ENCODE assay signal across 23 cellular contexts in genomic region chr17:50316016-50316587, GRCh38. TPM values are rescaled to one million over a fixed set of nuclear protein-coding genes. Genes with fewer than 3 reads are reported as not detected.
DNase-seq lines count a peak whose midpoint lies in the region; ATAC-seq and TF ChIP-seq lines count a peak whose summit lies in the region.
"Had no signal": no experiment of that assay in that cellular context is flagged by ENCODE, and none has a peak within 500 bp of the region (broad histone marks: within the 10 kb centered on the region; RNA-seq: fewer than 3 reads in every experiment).

No MANE protein-coding gene starts in this region.

- no peaks in the 10 kb centered on the region for H3K36me3 Mint-ChIP-seq in Caco-2 (ENCODE audit: insufficient read depth, unreplicated experiment)
- H3K36me3 Mint-ChIP-seq: activated naive CD4-positive, alpha-beta T cell treated with anti-CD3 and anti-CD28 coated beads, Interleukin-2, amount 10 ng/mL, durations not matched to agents 7 days and 5 days; CD4-positive, CD25-positive, alpha-beta regulatory T cell; natural killer cell treated with Interleukin-12 subunit alpha and Interleukin-12 subunit beta and Interleukin-15 and Interleukin-18, amount 100 ng/mL, for 72 hours had no signal

- POLR2A ChIA-PET in A673 (lab: Charles Lee; ENCODE audit: low non-redundant PET) (no interaction called here), Caco-2 (lab: Charles Lee) (no interaction called here)

- ATAC-seq in foreskin keratinocyte (no peak), GM18505 (IDR thresholded peaks at IDR 0.05; ENCODE audit: unreplicated experiment) (no peak), GM18519 (IDR thresholded peaks at IDR 0.05; ENCODE audit: low FRiP score, unreplicated experiment) (no peak)
- ATAC-seq: activated CD8-positive, alpha-beta T cell treated with anti-CD3 and anti-CD28 coated beads, Interleukin-2, amount 10 ng/mL, durations not matched to agents 7 days and 5 days; natural killer cell treated with Interleukin-12 subunit alpha and Interleukin-12 subunit beta and Interleukin-15 and Interleukin-18, amount 100 ng/mL, for 72 hours; Panc1 had no signal

- intact Hi-C loops in A673 (cut with micrococcal nuclease; ENCODE audit: unreplicated experiment) (no loop called here), Caco-2 (cut with micrococcal nuclease; ENCODE audit: unreplicated experiment) (no loop called here)

- no peaks in the 10 kb centered on the region for H3K36me3 ChIP-seq in A673 (ENCODE audit: insufficient read depth, low read length, poor library complexity, severe bottlenecking)
- no peaks in the 10 kb centered on the region for H3K36me3 ChIP-seq in Caco-2 (ENCODE audit: control insufficient read depth, insufficient read depth, low read length)
- H3K36me3 ChIP-seq: ascending aorta, esophagus muscularis mucosa had no signal

- no peak overlapping the region for H3K27ac Mint-ChIP-seq in Caco-2 (ENCODE audit: unreplicated experiment)
- H3K27ac Mint-ChIP-seq: activated CD8-positive, alpha-beta T cell treated with anti-CD3 and anti-CD28 coated beads, Interleukin-2, amount 10 ng/mL, durations not matched to agents 7 days and 5 days; activated naive CD4-positive, alpha-beta T cell treated with anti-CD3 and anti-CD28 coated beads, Interleukin-2, amount 10 ng/mL, durations not matched to agents 7 days and 5 days; CD4-positive, CD25-positive, alpha-beta regulatory T cell; natural killer cell treated with Interleukin-12 subunit alpha and Interleukin-12 subunit beta and Interleukin-15 and Interleukin-18, amount 100 ng/mL, for 72 hours had no signal

- no peak overlapping the region for H3K4me3 Mint-ChIP-seq in Caco-2 (ENCODE audit: unreplicated experiment)
- H3K4me3 Mint-ChIP-seq: activated CD8-positive, alpha-beta T cell treated with anti-CD3 and anti-CD28 coated beads, Interleukin-2, amount 10 ng/mL, durations not matched to agents 7 days and 5 days; activated naive CD4-positive, alpha-beta T cell treated with anti-CD3 and anti-CD28 coated beads, Interleukin-2, amount 10 ng/mL, durations not matched to agents 7 days and 5 days; CD4-positive, CD25-positive, alpha-beta regulatory T cell; natural killer cell treated with Interleukin-12 subunit alpha and Interleukin-12 subunit beta and Interleukin-15 and Interleukin-18, amount 100 ng/mL, for 72 hours had no signal

- H3K9me3 ChIP-seq in A673 (ENCODE audit: low read depth, low read length, poor library complexity, severe bottlenecking), result no peaks in the 10 kb centered on the region
- no peaks in the 10 kb centered on the region for H3K9me3 ChIP-seq in Caco-2
- H3K9me3 ChIP-seq: ascending aorta, esophagus muscularis mucosa had no signal

- H3K4me3 ChIP-seq in A673 (ENCODE audit: low read depth, low read length, poor library complexity, severe bottlenecking) (no peak overlapping the region), Caco-2 (ENCODE audit: low read depth, low read length) (no peak overlapping the region)
- H3K4me3 ChIP-seq: ascending aorta, esophagus muscularis mucosa had no signal

- no peaks in the 10 kb centered on the region for H3K9me3 Mint-ChIP-seq in Caco-2 (ENCODE audit: unreplicated experiment)
- H3K9me3 Mint-ChIP-seq: activated naive CD4-positive, alpha-beta T cell treated with anti-CD3 and anti-CD28 coated beads, Interleukin-2, amount 10 ng/mL, durations not matched to agents 7 days and 5 days; CD4-positive, CD25-positive, alpha-beta regulatory T cell; natural killer cell treated with Interleukin-12 subunit alpha and Interleukin-12 subunit beta and Interleukin-15 and Interleukin-18, amount 100 ng/mL, for 72 hours had no signal

- TF ChIP-seq CTCF in A673 (conservative IDR thresholded peaks at IDR 0.05; ENCODE audit: low read depth, low read length) (no peak), GM13977 (IDR thresholded peaks at IDR 0.05; ENCODE audit: extremely low read depth, insufficient read depth, missing control alignments) (no peak), foreskin keratinocyte (conservative IDR thresholded peaks at IDR 0.05) (no peak), Caco-2 (IDR thresholded peaks at IDR 0.05; ENCODE audit: insufficient read depth in 1 of 2, low read depth in 1 of 2, low read length in 1 of 2, severe bottlenecking in 1 of 2, unreplicated experiment in 1 of 2) (no peak)

- TF ChIP-seq POLR2A in GM18505 (IDR thresholded peaks at IDR 0.05; ENCODE audit: borderline replicate concordance, extremely low read depth, insufficient read depth, insufficient read length), result no peak

- H3K27me3 ChIP-seq in A673 (replicated peaks; ENCODE audit: insufficient read depth, low read depth, low read length, poor library complexity), result peaks cover 76% of the 10 kb centered on the region
- no peaks in the 10 kb centered on the region for H3K27me3 ChIP-seq in foreskin keratinocyte
- H3K27me3 ChIP-seq in Caco-2 (replicated peaks; ENCODE audit: control insufficient read depth, insufficient read depth, low read length), result no peaks in the 10 kb centered on the region
- H3K27me3 ChIP-seq: ascending aorta had no signal

- peak; percentile 81 for DNase-seq in A673 (ENCODE audit: low spot score)
- peak; percentile 30 for DNase-seq in GM13977 (ENCODE audit: low spot score)
- DNase-seq in NCI-H69 (lab: John Stamatoyannopoulos, UW), result peak; percentile 69
- DNase-seq in foreskin keratinocyte, result peak in 1 of 2 donors; percentile 70
- no peak for DNase-seq in Caco-2
- DNase-seq in G401 (ENCODE audit: low spot score), result no peak
- DNase-seq: activated CD4-positive, CD25-positive, alpha-beta regulatory T cell; activated CD8-positive, alpha-beta T cell treated with anti-CD3 and anti-CD28 coated beads, Interleukin-2, amount 10 ng/mL, durations not matched to agents 7 days and 5 days; activated naive CD4-positive, alpha-beta T cell treated with anti-CD3 and anti-CD28 coated beads, Interleukin-2, amount 10 ng/mL, durations not matched to agents 7 days and 5 days; activated T-cell treated with anti-CD3 and anti-CD28 coated beads, Interleukin-2, amount 50 U/mL, for 1 hour; CD4-positive, CD25-positive, alpha-beta regulatory T cell; cerebellar nuclear complex; HCEC 1CT; NK-92 treated with Interleukin-12 subunit alpha and Interleukin-12 subunit beta, amount 100 ng/mL, for 24 hours; stimulated activated CD4-positive, alpha-beta T cell treated with anti-CD3 and anti-CD28 coated beads, Interleukin-2, amount 100 ng/mL, for 24 hours; stimulated activated naive CD4-positive, alpha-beta T cell; T-helper 9 cell had no signal

- peaks cover 28% of the 10 kb centered on the region for H3K4me1 ChIP-seq in A673 (ENCODE audit: insufficient read depth, low read length, poor library complexity, severe bottlenecking)
- peaks cover 46% of the 10 kb centered on the region for H3K4me1 ChIP-seq in foreskin keratinocyte
- peaks cover 17% of the 10 kb centered on the region for H3K4me1 ChIP-seq in Caco-2
- H3K4me1 ChIP-seq: ascending aorta had no signal

- H3K27ac ChIP-seq in A673 (ENCODE audit: low read depth, low read length, poor library complexity, severe bottlenecking) (no peak overlapping the region), foreskin keratinocyte (peak overlapping the region; percentile 65)
- H3K27ac ChIP-seq: ascending aorta, esophagus muscularis mucosa had no signal

- in situ Hi-C loops in GM13977 (cut with MboI; ENCODE audit: low pct_unique_long_range_greater_than_20kb, low sequenced_read_pairs, unreplicated experiment), result no loop called here
- in situ Hi-C loops in G401 (cut with HindIII; ENCODE audit: low sequenced_read_pairs), result no loop called here

- peaks cover 8% of the 10 kb centered on the region for H3K27me3 Mint-ChIP-seq in Caco-2 (ENCODE audit: insufficient read depth, unreplicated experiment)

- H3K4me1 Mint-ChIP-seq in Caco-2 (ENCODE audit: low read depth, unreplicated experiment), result no peaks in the 10 kb centered on the region
- H3K4me1 Mint-ChIP-seq: activated naive CD4-positive, alpha-beta T cell treated with anti-CD3 and anti-CD28 coated beads, Interleukin-2, amount 10 ng/mL, durations not matched to agents 7 days and 5 days; CD4-positive, CD25-positive, alpha-beta regulatory T cell had no signal

- CTCF ChIA-PET in A673 (lab: Charles Lee), result interaction anchor here (0.7 to 1.6 kb wide), 4 partner anchors 18 to 1829 kb away, joined by 3 to 4 read pairs (median 3); no protein-coding TSS in a partner anchor
- CTCF ChIA-PET in Caco-2 (lab: Charles Lee), result interaction anchor here (1.6 kb wide), 1 partner anchor 18 kb away, joined by 4 read pairs; no protein-coding TSS in a partner anchor

- no TSS peak for BruUV-seq in A673 (replicated peaks; lab: Mats Ljungman, UMichigan)
- BruUV-seq in Caco-2 (replicated peaks; lab: Mats Ljungman, UMichigan), result no TSS peak

RNA-seq across cellular contexts. Expression of gene XYLT2, which starts 29.8 kb away (rescaled TPM):
- 15.8 and 23.1 TPM in 2 replicates for total RNA-seq in A673 (2021)
- total RNA-seq in foreskin keratinocyte, result 36.5 and 38.0 TPM in 2 replicates
- 21.8 and 22.2 TPM in 2 replicates for polyA plus RNA-seq in foreskin keratinocyte
- total RNA-seq in Caco-2 (2022), result 72.9 and 75.8 TPM in 2 replicates
- total RNA-seq in G401 (2014; rRNA removed; shearing (Covaris generic)), result 31.5 and 33.5 TPM in 2 replicates

RNA-seq across cellular contexts. Expression of gene TMEM92, which starts 41.8 kb away (rescaled TPM):
- total RNA-seq in A673 (2021) (0.19 TPM in 1 of 2 replicates, not detected in the other), foreskin keratinocyte (2.8 and 6.5 TPM in 2 replicates), Caco-2 (2022) (14.6 and 14.8 TPM in 2 replicates)
- polyA plus RNA-seq in foreskin keratinocyte, result 6.7 and 12.4 TPM in 2 replicates
- 1.2 and 4.2 TPM in 2 replicates for total RNA-seq in G401 (2014; rRNA removed; shearing (Covaris generic))
- total RNA-seq: activated CD8-positive, alpha-beta T cell treated with anti-CD3 and anti-CD28 coated beads, Interleukin-2, amount 10 ng/mL, durations not matched to agents 7 days and 5 days; ascending aorta; CD4-positive, CD25-positive, alpha-beta regulatory T cell; natural killer cell treated with Interleukin-12 subunit alpha and Interleukin-12 subunit beta and Interleukin-15 and Interleukin-18, amount 100 ng/mL, for 72 hours had no signal
- polyA plus RNA-seq: CD4-positive, CD25-positive, alpha-beta regulatory T cell had no signal

RNA-seq across cellular contexts. Expression of gene MRPL27, which starts 56.9 kb away (rescaled TPM):
- total RNA-seq in A673 (2021), result 85.6 and 89.4 TPM in 2 replicates
- total RNA-seq in foreskin keratinocyte, result 116 and 123 TPM in 2 replicates
- polyA plus RNA-seq in foreskin keratinocyte, result 171 and 178 TPM in 2 replicates
- total RNA-seq in Caco-2 (2022), result 196 and 203 TPM in 2 replicates
- total RNA-seq in G401 (2014; rRNA removed; shearing (Covaris generic)), result 69.9 and 84.5 TPM in 2 replicates

RNA-seq across cellular contexts. Expression of gene EME1, which starts 56.9 kb away (rescaled TPM):
- total RNA-seq in A673 (2021) (31.9 and 44.0 TPM in 2 replicates), foreskin keratinocyte (11.8 and 13.5 TPM in 2 replicates), Caco-2 (2022) (43.5 and 48.5 TPM in 2 replicates)
- polyA plus RNA-seq in foreskin keratinocyte, result 8.5 and 9.7 TPM in 2 replicates
- 6.6 and 21.6 TPM in 2 replicates for total RNA-seq in G401 (2014; rRNA removed; shearing (Covaris generic))
- total RNA-seq: ascending aorta, esophagus muscularis mucosa had no signal

Comparison
In these comparisons a context has a peak if more than half of its experiments do, and no peak if none do; other contexts are left out.
1. DNase-seq: peak in A673 (single experiment), GM13977 (single experiment) and NCI-H69 (single experiment); none in Caco-2 (0 of 2) and G401 (single experiment).